In the genomic region with DNA sequence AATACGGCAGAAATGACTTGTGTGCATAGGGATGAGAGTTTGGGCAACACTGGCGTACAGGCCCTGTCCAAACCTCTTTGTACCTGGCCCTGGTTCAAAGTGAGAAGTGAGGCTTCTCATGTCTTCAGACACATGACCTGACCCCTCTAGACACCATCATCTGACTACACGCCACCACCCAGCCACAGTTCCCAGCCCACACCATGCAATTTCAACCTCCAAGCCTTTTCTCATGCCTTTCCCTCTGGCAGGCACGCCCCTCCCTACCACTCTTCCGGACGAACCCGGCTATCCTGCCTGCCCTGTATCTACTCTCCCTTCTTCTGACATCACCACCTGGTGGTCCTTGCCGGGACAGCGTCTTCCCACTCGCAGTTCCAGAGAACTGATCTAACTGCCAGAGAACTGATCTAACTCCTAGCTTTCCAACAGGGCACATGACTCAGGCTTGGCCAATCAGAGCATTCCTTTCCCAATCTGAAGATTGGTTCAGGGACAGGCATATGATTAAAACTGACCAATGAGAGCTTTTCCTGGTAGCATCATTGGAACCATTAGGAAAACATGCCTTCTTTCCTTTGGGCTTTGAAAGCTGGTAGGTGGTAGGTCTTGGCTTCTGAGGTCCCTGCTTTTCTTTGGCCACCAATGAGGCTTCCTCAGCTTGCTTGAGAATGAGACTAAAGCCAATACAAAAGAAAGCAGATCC, we compare ENCODE assay signal across 8 cellular contexts. TPM values are rescaled to one million over a fixed set of nuclear protein-coding genes. Genes with fewer than 3 reads are reported as not detected.
DNase-seq lines count a peak whose midpoint lies in the region; ATAC-seq, FAIRE-seq and TF ChIP-seq lines count a peak whose summit lies in the region.

No MANE protein-coding gene starts in this region.

- H3K36me3 ChIP-seq in Caco-2 (ENCODE audit: control insufficient read depth, insufficient read depth, low read length) = no peaks in the 10 kb centered on the region

- BruUV-seq in Caco-2 (replicated peaks; lab: Mats Ljungman, UMichigan) = no TSS peak

- CTCF ChIA-PET in Caco-2 (lab: Charles Lee) = interaction anchor here (0.7 to 1.8 kb wide), 7 partner anchors 9 to 195 kb away, joined by 3 to 7 read pairs (median 4); no protein-coding TSS in a partner anchor

- no peaks in the 10 kb centered on the region for H3K9me3 ChIP-seq in Caco-2

- no peak overlapping the region for H3K4me3 ChIP-seq in Caco-2 (ENCODE audit: low read depth, low read length)

- no peaks in the 10 kb centered on the region for H3K36me3 Mint-ChIP-seq in Caco-2 (ENCODE audit: insufficient read depth, unreplicated experiment)
- H3K36me3 Mint-ChIP-seq in activated naive CD8-positive, alpha-beta T cell treated with anti-CD3 and anti-CD28 coated beads, Interleukin-2, amount 50 U/mL, for 24 hours (ENCODE audit: low read depth) = peaks cover 9% of the 10 kb centered on the region

- H3K4me1 Mint-ChIP-seq in Caco-2 (ENCODE audit: low read depth, unreplicated experiment) = no peaks in the 10 kb centered on the region
- H3K4me1 Mint-ChIP-seq in activated naive CD8-positive, alpha-beta T cell treated with anti-CD3 and anti-CD28 coated beads, Interleukin-2, amount 50 U/mL, for 24 hours = peaks cover 50% of the 10 kb centered on the region

- intact Hi-C loops in Caco-2 (cut with micrococcal nuclease; ENCODE audit: unreplicated experiment) (no loop called here), left ventricle myocardium superior (cut with micrococcal nuclease) (no loop called here)

- no peaks in the 10 kb centered on the region for H3K4me1 ChIP-seq in Caco-2

- ATAC-seq in HG03521 (IDR thresholded peaks at IDR 0.05; ENCODE audit: unreplicated experiment) (peak; percentile 48), left ventricle myocardium superior (peak; percentile 80)
- peak; percentile 56 for ATAC-seq in activated naive CD8-positive, alpha-beta T cell treated with anti-CD3 and anti-CD28 coated beads, Interleukin-2, amount 50 U/mL, for 24 hours

- DNase-seq in Caco-2 (peak; percentile 87 to 90), GM19239 (ENCODE audit: insufficient read length, low spot score) (no peak), left ventricle myocardium superior (peak; percentile 52), putamen (ENCODE audit: low spot score) (peak; percentile 41), OCI-M2 (lab: John Stamatoyannopoulos, UW; ENCODE audit: unreplicated experiment) (no peak)
- DNase-seq in activated naive CD8-positive, alpha-beta T cell treated with anti-CD3 and anti-CD28 coated beads, Interleukin-2, amount 50 U/mL, for 24 hours = peak; percentile 71

- FAIRE-seq in GM19239 (lab: Jason Lieb, UNC) = peak; percentile 99

- TF ChIP-seq CTCF in Caco-2 (IDR thresholded peaks at IDR 0.05; ENCODE audit: insufficient read depth in 1 of 2, low read depth in 1 of 2, low read length in 1 of 2, severe bottlenecking in 1 of 2, unreplicated experiment in 1 of 2) = peak; percentile 51 to 58

- POLR2A ChIA-PET in Caco-2 (lab: Charles Lee) = interaction anchor here (0.5 to 0.7 kb wide), 2 partner anchors 150 to 175 kb away, joined by 3 to 4 read pairs; a partner anchor contains a TSS

- H3K9me3 Mint-ChIP-seq in Caco-2 (ENCODE audit: unreplicated experiment) = peaks cover 7% of the 10 kb centered on the region
- peaks cover 8% of the 10 kb centered on the region for H3K9me3 Mint-ChIP-seq in activated naive CD8-positive, alpha-beta T cell treated with anti-CD3 and anti-CD28 coated beads, Interleukin-2, amount 50 U/mL, for 24 hours

- H3K4me3 Mint-ChIP-seq in Caco-2 (ENCODE audit: unreplicated experiment) = no peak overlapping the region
- no peak overlapping the region for H3K4me3 Mint-ChIP-seq in activated naive CD8-positive, alpha-beta T cell treated with anti-CD3 and anti-CD28 coated beads, Interleukin-2, amount 50 U/mL, for 24 hours

- no peaks in the 10 kb centered on the region for H3K27me3 ChIP-seq in Caco-2 (replicated peaks; ENCODE audit: control insufficient read depth, insufficient read depth, low read length)

- H3K27ac Mint-ChIP-seq in Caco-2 (ENCODE audit: unreplicated experiment) = no peak overlapping the region
- no peak overlapping the region for H3K27ac Mint-ChIP-seq in activated naive CD8-positive, alpha-beta T cell treated with anti-CD3 and anti-CD28 coated beads, Interleukin-2, amount 50 U/mL, for 24 hours

- H3K27me3 Mint-ChIP-seq in Caco-2 (ENCODE audit: insufficient read depth, unreplicated experiment) = no peaks in the 10 kb centered on the region
- H3K27me3 Mint-ChIP-seq in activated naive CD8-positive, alpha-beta T cell treated with anti-CD3 and anti-CD28 coated beads, Interleukin-2, amount 50 U/mL, for 24 hours = no peaks in the 10 kb centered on the region

TF ChIP-seq in PFSK-1, 5 proteins besides CTCF, POLR2A, EP300 and RAD21:
- TF ChIP-seq SIN3A (IDR thresholded peaks at IDR 0.05; ENCODE audit: borderline replicate concordance, insufficient read depth, low read length) = no peak
- TF ChIP-seq FOXP2 (optimal IDR thresholded peaks at IDR 0.05; ENCODE audit: borderline replicate concordance, extremely low read depth, extremely low read length, insufficient read depth) = no peak
- TF ChIP-seq, protein P1, sequence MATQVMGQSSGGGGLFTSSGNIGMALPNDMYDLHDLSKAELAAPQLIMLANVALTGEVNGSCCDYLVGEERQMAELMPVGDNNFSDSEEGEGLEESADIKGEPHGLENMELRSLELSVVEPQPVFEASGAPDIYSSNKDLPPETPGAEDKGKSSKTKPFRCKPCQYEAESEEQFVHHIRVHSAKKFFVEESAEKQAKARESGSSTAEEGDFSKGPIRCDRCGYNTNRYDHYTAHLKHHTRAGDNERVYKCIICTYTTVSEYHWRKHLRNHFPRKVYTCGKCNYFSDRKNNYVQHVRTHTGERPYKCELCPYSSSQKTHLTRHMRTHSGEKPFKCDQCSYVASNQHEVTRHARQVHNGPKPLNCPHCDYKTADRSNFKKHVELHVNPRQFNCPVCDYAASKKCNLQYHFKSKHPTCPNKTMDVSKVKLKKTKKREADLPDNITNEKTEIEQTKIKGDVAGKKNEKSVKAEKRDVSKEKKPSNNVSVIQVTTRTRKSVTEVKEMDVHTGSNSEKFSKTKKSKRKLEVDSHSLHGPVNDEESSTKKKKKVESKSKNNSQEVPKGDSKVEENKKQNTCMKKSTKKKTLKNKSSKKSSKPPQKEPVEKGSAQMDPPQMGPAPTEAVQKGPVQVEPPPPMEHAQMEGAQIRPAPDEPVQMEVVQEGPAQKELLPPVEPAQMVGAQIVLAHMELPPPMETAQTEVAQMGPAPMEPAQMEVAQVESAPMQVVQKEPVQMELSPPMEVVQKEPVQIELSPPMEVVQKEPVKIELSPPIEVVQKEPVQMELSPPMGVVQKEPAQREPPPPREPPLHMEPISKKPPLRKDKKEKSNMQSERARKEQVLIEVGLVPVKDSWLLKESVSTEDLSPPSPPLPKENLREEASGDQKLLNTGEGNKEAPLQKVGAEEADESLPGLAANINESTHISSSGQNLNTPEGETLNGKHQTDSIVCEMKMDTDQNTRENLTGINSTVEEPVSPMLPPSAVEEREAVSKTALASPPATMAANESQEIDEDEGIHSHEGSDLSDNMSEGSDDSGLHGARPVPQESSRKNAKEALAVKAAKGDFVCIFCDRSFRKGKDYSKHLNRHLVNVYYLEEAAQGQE (IDR thresholded peaks at IDR 0.05; ENCODE audit: insufficient read depth in 1 of 2, low read depth in 2 of 2, low read length in 2 of 2) = no peak
- TF ChIP-seq TAF1 (IDR thresholded peaks at IDR 0.05; ENCODE audit: borderline replicate concordance, insufficient read depth, low read length) = 0 out of 2 replicates have a peak, but pooled peaks have one; percentile 58

RNA-seq across cellular contexts. Expression of a gene that starts 27.0 kb away (rescaled TPM):
- total RNA-seq in Caco-2 (2022) = 0.07 and 0.12 TPM in 2 replicates
- 1.7 TPM for polyA plus RNA-seq in PFSK-1 (2012; ENCODE audit: insufficient read length, low read depth)
- 0.07 TPM for total RNA-seq in left ventricle myocardium superior

Comparison
In these comparisons a context has a peak if more than half of its experiments do, and no peak if none do; other contexts are left out.
1. DNase-seq: peak in Caco-2 (2 of 2), activated naive CD8-positive, alpha-beta T cell treated with anti-CD3 and anti-CD28 coated beads, Interleukin-2, amount 50 U/mL, for 24 hours (single experiment), left ventricle myocardium superior (single experiment) and putamen (single experiment); none in GM19239 (single experiment) and OCI-M2 (single experiment).
2. Peak in every context shown above with its lines, with median percentiles within 50 percentile points of each other: ATAC-seq.